23 cellular contexts compared by ENCODE assay signal in the genomic region with DNA sequence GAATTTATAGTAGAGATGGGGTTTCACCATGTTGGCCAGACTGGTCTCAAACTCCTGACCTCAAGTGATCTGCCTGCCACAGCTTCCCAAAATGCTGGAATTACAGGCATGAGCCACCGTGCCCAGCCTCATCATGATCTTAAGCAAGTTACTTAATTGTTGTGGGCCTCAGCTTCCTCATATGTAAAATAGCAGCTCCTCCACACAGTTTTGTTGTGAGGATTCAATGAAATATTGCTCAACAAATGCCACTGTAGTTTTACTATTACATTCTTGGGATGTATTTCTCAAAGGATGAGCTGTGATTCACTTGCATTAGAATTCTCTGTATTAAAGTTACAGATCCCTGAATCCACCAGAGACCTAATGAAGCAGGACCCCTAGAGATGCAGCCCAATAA.
DNase-seq lines count a peak whose midpoint lies in the region; ATAC-seq and TF ChIP-seq lines count a peak whose summit lies in the region.
"Had no signal": no experiment of that assay in that cellular context is flagged by ENCODE, and none has a peak within 500 bp of the region (broad histone marks: within the 10 kb centered on the region; RNA-seq: fewer than 3 reads in every experiment).

No MANE protein-coding gene starts in this region.

- H3K4me1 ChIP-seq in left lung (no peaks in the 10 kb centered on the region), GM23338 (ENCODE audit: insufficient read depth) (no peaks in the 10 kb centered on the region)
- H3K4me1 ChIP-seq: neural progenitor cell, prostate gland, suprapubic skin, uterus had no signal

- peaks cover 2% of the 10 kb centered on the region; the same call in 1 of the 3 replicates for H3K4me1 Mint-ChIP-seq in GM23338
- H3K4me1 Mint-ChIP-seq: activated CD4-positive, alpha-beta T cell treated with anti-CD3 and anti-CD28 coated beads, Interleukin-2, amount 10 ng/mL, durations not matched to agents 7 days and 5 days; activated naive CD8-positive, alpha-beta T cell treated with anti-CD3 and anti-CD28 coated beads for 36 hours; B cell had no signal

- DNase-seq in EH (ENCODE audit: low read depth) (peak; percentile 49), MV-4-11 (lab: John Stamatoyannopoulos, UW) (peak; percentile 52), epithelial cell of prostate (ENCODE audit: low read depth, low spot score) (no peak), renal cortical epithelial cell (ENCODE audit: low read depth) (peak; percentile 58), left lung (no peak), GM23338 (ENCODE audit: low spot score) (no peak)
- DNase-seq: activated CD4-positive, alpha-beta T cell treated with anti-CD3 and anti-CD28 coated beads, Interleukin-2, amount 10 ng/mL, durations not matched to agents 7 days and 5 days; activated CD8-positive, alpha-beta memory T cell treated with anti-CD3 and anti-CD28 coated beads, Interleukin-2, amount 50 U/mL, for 4 hours; activated naive CD8-positive, alpha-beta T cell treated with anti-CD3 and anti-CD28 coated beads for 36 hours; DND-41; effector memory CD4-positive, alpha-beta T cell; mucosa of descending colon; NCI-H1105 treated with DMSO at 0.1 percent for 48 hours; NCI-H2081 treated with DMSO at 0.1 percent for 48 hours; NCI-H510A; T-helper 2 cell; uterus had no signal

- H3K4me3 ChIP-seq in left lung (no peak overlapping the region), GM23338 (no peak overlapping the region)
- H3K4me3 ChIP-seq: mucosa of descending colon, neural progenitor cell, prostate gland, suprapubic skin, uterus had no signal

- H3F3A ChIP-seq in GM23338 (replicated peaks; ENCODE audit: low read depth), result no peaks in the 10 kb centered on the region

- H4K20me1 ChIP-seq in GM23338 (replicated peaks; ENCODE audit: insufficient read depth), result no peaks in the 10 kb centered on the region

- no peak overlapping the region for H2AFZ ChIP-seq in GM23338
- H2AFZ ChIP-seq: neural progenitor cell had no signal

- TF ChIP-seq CTCF in left lung (IDR thresholded peaks at IDR 0.05) (no peak), GM23338 (conservative IDR thresholded peaks at IDR 0.05; ENCODE audit: low read depth in 2 of 2) (no peak)

- peaks cover 9% of the 10 kb centered on the region for H3K9me3 Mint-ChIP-seq in GM23338
- H3K9me3 Mint-ChIP-seq: activated CD4-positive, alpha-beta T cell treated with anti-CD3 and anti-CD28 coated beads, Interleukin-2, amount 10 ng/mL, durations not matched to agents 7 days and 5 days had no signal

- H3K9me2 ChIP-seq in GM23338 (ENCODE audit: insufficient read depth), result no peaks in the 10 kb centered on the region

- peaks cover 0 to 8% of the 10 kb centered on the region in 2 donors for H3K9me3 ChIP-seq in left lung
- H3K9me3 ChIP-seq: mucosa of descending colon, prostate gland, suprapubic skin, uterus had no signal

- peak overlapping the region; percentile 71 for H3K27ac ChIP-seq in epithelial cell of prostate
- H3K27ac ChIP-seq in left lung, result no peak overlapping the region
- no peak overlapping the region for H3K27ac ChIP-seq in GM23338 (ENCODE audit: low read depth)
- H3K27ac ChIP-seq: neural progenitor cell, prostate gland, suprapubic skin, uterus, VCaP had no signal

- no peak overlapping the region for H3K4me2 ChIP-seq in GM23338
- H3K4me2 ChIP-seq: neural progenitor cell had no signal

- H3K27me3 ChIP-seq in left lung (no peaks in the 10 kb centered on the region), GM23338 (ENCODE audit: insufficient read depth) (no peaks in the 10 kb centered on the region)
- H3K27me3 ChIP-seq: neural progenitor cell, suprapubic skin, uterus had no signal

- intact Hi-C loops in left lung (cut with DNase I), result no loop called here

- peaks cover 3% of the 10 kb centered on the region; the same call in 2 of the 3 replicates for H3K36me3 Mint-ChIP-seq in GM23338 (ENCODE audit: low read depth)
- H3K36me3 Mint-ChIP-seq: activated naive CD8-positive, alpha-beta T cell treated with anti-CD3 and anti-CD28 coated beads for 36 hours had no signal

- no peak overlapping the region for H3K4me3 Mint-ChIP-seq in GM23338
- H3K4me3 Mint-ChIP-seq: activated CD4-positive, alpha-beta T cell treated with anti-CD3 and anti-CD28 coated beads, Interleukin-2, amount 10 ng/mL, durations not matched to agents 7 days and 5 days; activated naive CD8-positive, alpha-beta T cell treated with anti-CD3 and anti-CD28 coated beads for 36 hours; B cell; neural progenitor cell had no signal

- no peaks in the 10 kb centered on the region for H3K79me2 ChIP-seq in GM23338 (replicated peaks; ENCODE audit: insufficient read depth)

- ATAC-seq in GM18511 (IDR thresholded peaks at IDR 0.05; ENCODE audit: unreplicated experiment) (no peak), left lung (no peak), GM23338 (no peak)
- ATAC-seq: mucosa of descending colon had no signal

- no peaks in the 10 kb centered on the region for H3K27me3 Mint-ChIP-seq in GM23338 (ENCODE audit: insufficient read depth, low read depth, poor library complexity)
- H3K27me3 Mint-ChIP-seq: B cell had no signal

- no peak overlapping the region for H3K27ac Mint-ChIP-seq in GM23338
- H3K27ac Mint-ChIP-seq: activated CD4-positive, alpha-beta T cell treated with anti-CD3 and anti-CD28 coated beads, Interleukin-2, amount 10 ng/mL, durations not matched to agents 7 days and 5 days; activated naive CD8-positive, alpha-beta T cell treated with anti-CD3 and anti-CD28 coated beads for 36 hours; B cell; neural progenitor cell had no signal

- H3K36me3 ChIP-seq in left lung, result peaks cover 0 to 30% of the 10 kb centered on the region in 2 donors
- no peaks in the 10 kb centered on the region; the same call in 1 of the 2 replicates for H3K36me3 ChIP-seq in GM23338 (ENCODE audit: insufficient read depth)
- H3K36me3 ChIP-seq: prostate gland, suprapubic skin, uterus had no signal

TF ChIP-seq in GM23338, 12 proteins besides CTCF, POLR2A, EP300 and RAD21 (continues in another document):
- TF ChIP-seq, protein P1, sequence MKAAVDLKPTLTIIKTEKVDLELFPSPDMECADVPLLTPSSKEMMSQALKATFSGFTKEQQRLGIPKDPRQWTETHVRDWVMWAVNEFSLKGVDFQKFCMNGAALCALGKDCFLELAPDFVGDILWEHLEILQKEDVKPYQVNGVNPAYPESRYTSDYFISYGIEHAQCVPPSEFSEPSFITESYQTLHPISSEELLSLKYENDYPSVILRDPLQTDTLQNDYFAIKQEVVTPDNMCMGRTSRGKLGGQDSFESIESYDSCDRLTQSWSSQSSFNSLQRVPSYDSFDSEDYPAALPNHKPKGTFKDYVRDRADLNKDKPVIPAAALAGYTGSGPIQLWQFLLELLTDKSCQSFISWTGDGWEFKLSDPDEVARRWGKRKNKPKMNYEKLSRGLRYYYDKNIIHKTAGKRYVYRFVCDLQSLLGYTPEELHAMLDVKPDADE (IDR thresholded peaks at IDR 0.05), result no peak
- TF ChIP-seq, protein P2, sequence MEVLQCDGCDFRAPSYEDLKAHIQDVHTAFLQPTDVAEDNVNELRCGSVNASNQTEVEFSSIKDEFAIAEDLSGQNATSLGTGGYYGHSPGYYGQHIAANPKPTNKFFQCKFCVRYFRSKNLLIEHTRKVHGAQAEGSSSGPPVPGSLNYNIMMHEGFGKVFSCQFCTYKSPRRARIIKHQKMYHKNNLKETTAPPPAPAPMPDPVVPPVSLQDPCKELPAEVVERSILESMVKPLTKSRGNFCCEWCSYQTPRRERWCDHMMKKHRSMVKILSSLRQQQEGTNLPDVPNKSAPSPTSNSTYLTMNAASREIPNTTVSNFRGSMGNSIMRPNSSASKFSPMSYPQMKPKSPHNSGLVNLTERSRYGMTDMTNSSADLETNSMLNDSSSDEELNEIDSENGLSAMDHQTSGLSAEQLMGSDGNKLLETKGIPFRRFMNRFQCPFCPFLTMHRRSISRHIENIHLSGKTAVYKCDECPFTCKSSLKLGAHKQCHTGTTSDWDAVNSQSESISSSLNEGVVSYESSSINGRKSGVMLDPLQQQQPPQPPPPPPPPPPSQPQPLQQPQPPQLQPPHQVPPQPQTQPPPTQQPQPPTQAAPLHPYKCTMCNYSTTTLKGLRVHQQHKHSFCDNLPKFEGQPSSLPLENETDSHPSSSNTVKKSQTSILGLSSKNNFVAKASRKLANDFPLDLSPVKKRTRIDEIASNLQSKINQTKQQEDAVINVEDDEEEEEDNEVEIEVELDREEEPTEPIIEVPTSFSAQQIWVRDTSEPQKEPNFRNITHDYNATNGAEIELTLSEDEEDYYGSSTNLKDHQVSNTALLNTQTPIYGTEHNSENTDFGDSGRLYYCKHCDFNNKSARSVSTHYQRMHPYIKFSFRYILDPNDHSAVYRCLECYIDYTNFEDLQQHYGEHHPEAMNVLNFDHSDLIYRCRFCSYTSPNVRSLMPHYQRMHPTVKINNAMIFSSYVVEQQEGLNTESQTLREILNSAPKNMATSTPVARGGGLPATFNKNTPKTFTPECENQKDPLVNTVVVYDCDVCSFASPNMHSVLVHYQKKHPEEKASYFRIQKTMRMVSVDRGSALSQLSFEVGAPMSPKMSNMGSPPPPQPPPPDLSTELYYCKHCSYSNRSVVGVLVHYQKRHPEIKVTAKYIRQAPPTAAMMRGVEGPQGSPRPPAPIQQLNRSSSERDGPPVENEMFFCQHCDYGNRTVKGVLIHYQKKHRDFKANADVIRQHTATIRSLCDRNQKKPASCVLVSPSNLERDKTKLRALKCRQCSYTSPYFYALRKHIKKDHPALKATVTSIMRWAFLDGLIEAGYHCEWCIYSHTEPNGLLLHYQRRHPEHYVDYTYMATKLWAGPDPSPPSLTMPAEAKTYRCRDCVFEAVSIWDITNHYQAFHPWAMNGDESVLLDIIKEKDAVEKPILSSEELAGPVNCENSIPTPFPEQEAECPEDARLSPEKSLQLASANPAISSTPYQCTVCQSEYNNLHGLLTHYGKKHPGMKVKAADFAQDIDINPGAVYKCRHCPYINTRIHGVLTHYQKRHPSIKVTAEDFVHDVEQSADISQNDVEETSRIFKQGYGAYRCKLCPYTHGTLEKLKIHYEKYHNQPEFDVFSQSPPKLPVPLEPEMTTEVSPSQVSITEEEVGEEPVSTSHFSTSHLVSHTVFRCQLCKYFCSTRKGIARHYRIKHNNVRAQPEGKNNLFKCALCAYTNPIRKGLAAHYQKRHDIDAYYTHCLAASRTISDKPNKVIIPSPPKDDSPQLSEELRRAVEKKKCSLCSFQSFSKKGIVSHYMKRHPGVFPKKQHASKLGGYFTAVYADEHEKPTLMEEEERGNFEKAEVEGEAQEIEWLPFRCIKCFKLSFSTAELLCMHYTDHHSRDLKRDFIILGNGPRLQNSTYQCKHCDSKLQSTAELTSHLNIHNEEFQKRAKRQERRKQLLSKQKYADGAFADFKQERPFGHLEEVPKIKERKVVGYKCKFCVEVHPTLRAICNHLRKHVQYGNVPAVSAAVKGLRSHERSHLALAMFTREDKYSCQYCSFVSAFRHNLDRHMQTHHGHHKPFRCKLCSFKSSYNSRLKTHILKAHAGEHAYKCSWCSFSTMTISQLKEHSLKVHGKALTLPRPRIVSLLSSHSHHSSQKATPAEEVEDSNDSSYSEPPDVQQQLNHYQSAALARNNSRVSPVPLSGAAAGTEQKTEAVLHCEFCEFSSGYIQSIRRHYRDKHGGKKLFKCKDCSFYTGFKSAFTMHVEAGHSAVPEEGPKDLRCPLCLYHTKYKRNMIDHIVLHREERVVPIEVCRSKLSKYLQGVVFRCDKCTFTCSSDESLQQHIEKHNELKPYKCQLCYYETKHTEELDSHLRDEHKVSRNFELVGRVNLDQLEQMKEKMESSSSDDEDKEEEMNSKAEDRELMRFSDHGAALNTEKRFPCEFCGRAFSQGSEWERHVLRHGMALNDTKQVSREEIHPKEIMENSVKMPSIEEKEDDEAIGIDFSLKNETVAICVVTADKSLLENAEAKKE (CRISPR knock-in tag; IDR thresholded peaks at IDR 0.05), result no peak

Comparison
In these comparisons a context has a peak if more than half of its experiments do, and no peak if none do; other contexts are left out.
1. DNase-seq: peak in EH (single experiment), MV-4-11 (single experiment) and renal cortical epithelial cell (single experiment); none in epithelial cell of prostate (single experiment), left lung (0 of 2) and GM23338 (single experiment).